In the genomic region with DNA sequence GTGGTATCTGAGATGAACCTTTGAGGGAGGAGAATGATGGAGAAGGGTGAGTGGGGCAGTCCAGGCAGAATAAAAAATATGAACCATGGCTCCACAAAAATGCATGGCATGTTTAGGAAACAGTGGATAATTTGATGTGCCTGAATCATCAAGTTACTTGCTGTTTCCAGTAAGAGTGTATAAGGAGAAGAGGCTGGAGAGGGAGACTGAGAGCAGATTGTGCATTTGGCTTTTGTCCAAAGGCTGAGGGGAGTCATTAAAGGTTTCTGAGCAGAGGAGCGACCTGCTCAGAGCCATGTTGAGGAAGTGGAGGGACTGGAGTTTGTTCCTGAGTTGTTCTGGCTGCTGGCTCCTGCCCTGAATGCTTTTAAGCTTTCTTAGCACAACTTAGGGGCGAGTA, we compare ENCODE assay signal across 18 cellular contexts. TPM values are rescaled to one million over a fixed set of nuclear protein-coding genes. Genes with fewer than 3 reads are reported as not detected.
A peak's percentile ranks its signal among the peaks of the same experiment; 100 is the strongest.
DNase-seq lines count a peak whose midpoint lies in the region; ATAC-seq and TF ChIP-seq lines count a peak whose summit lies in the region.
"Had no signal": no experiment of that assay in that cellular context is flagged by ENCODE, and none has a peak within 500 bp of the region (broad histone marks: within the 10 kb centered on the region; RNA-seq: fewer than 3 reads in every experiment).

No MANE protein-coding gene starts in this region.

- intact Hi-C loops in posterior cingulate gyrus (cut with DNase I) = no loop called here

- peak; percentile 91 for ATAC-seq in SK-N-SH treated with all-trans-retinoic acid at 6 μM for 48 hours
- no peak for ATAC-seq in GM21576 (IDR thresholded peaks at IDR 0.05; ENCODE audit: unreplicated experiment)
- ATAC-seq in GM18870 (IDR thresholded peaks at IDR 0.05; ENCODE audit: unreplicated experiment) = no peak
- ATAC-seq: GM12878; heart right ventricle; lower lobe of right lung; stimulated activated memory B cell treated with anti-CD40 and anti-IgM and Interleukin-4, amounts not matched to agents 10 μg/mL and 1 μg/mL and 100 μg/mL, for 72 hours had no signal

- in situ Hi-C loops in Caki2 (cut with HindIII; ENCODE audit: low pct_unique_long_range_greater_than_20kb, low sequenced_read_pairs) = no loop called here

- peak; percentile 23 for DNase-seq in Caki2 (ENCODE audit: low read depth)
- DNase-seq in M059J (ENCODE audit: low read depth) = peak; percentile 84
- peak; percentile 61 for DNase-seq in hepatic stellate cell (ENCODE audit: low spot score)
- DNase-seq in posterior cingulate gyrus = no peak
- no peak for DNase-seq in NCI-H748 (lab: John Stamatoyannopoulos, UW; ENCODE audit: unreplicated experiment)
- DNase-seq: CD8-positive, alpha-beta memory T cell; cortex of kidney; heart right ventricle; lower lobe of right lung; nucleus accumbens; stimulated activated CD4-positive, alpha-beta T cell treated with anti-CD3 and anti-CD28 coated beads, Interleukin-1b, Interleukin-23, amount 100 ng/mL, for 48 hours; T-helper 2 cell had no signal

TF ChIP-seq in SK-N-SH treated with all-trans-retinoic acid at 6 μM for 48 hours, 23 proteins besides CTCF, POLR2A, EP300 and RAD21:
- no peak for TF ChIP-seq RARB (CRISPR knock-in tag; IDR thresholded peaks at IDR 0.05)
- TF ChIP-seq, protein P1, sequence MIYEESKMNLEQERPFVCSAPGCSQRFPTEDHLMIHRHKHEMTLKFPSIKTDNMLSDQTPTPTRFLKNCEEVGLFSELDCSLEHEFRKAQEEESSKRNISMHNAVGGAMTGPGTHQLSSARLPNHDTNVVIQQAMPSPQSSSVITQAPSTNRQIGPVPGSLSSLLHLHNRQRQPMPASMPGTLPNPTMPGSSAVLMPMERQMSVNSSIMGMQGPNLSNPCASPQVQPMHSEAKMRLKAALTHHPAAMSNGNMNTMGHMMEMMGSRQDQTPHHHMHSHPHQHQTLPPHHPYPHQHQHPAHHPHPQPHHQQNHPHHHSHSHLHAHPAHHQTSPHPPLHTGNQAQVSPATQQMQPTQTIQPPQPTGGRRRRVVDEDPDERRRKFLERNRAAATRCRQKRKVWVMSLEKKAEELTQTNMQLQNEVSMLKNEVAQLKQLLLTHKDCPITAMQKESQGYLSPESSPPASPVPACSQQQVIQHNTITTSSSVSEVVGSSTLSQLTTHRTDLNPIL (CRISPR knock-in tag; IDR thresholded peaks at IDR 0.05; ENCODE audit: low read depth) = no peak
- TF ChIP-seq SNAI2 (CRISPR knock-in tag; IDR thresholded peaks at IDR 0.05) = no peak
- no peak for TF ChIP-seq ZFP30 (CRISPR knock-in tag; IDR thresholded peaks at IDR 0.05)
- TF ChIP-seq TCF4 (CRISPR knock-in tag; IDR thresholded peaks at IDR 0.05; ENCODE audit: borderline replicate concordance) = no peak
- no peak for TF ChIP-seq ZC3H10 (CRISPR knock-in tag; IDR thresholded peaks at IDR 0.05)
- TF ChIP-seq, protein P2, sequence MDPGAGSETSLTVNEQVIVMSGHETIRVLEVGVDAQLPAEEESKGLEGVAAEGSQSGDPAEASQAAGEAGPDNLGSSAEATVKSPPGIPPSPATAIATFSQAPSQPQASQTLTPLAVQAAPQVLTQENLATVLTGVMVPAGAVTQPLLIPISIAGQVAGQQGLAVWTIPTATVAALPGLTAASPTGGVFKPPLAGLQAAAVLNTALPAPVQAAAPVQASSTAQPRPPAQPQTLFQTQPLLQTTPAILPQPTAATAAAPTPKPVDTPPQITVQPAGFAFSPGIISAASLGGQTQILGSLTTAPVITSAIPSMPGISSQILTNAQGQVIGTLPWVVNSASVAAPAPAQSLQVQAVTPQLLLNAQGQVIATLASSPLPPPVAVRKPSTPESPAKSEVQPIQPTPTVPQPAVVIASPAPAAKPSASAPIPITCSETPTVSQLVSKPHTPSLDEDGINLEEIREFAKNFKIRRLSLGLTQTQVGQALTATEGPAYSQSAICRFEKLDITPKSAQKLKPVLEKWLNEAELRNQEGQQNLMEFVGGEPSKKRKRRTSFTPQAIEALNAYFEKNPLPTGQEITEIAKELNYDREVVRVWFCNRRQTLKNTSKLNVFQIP (CRISPR knock-in tag; IDR thresholded peaks at IDR 0.05; ENCODE audit: borderline replicate concordance, low read depth) = no peak
- peak; percentile 53 for TF ChIP-seq ISL1 (CRISPR knock-in tag; IDR thresholded peaks at IDR 0.05)
- TF ChIP-seq CSDC2 (CRISPR knock-in tag; IDR thresholded peaks at IDR 0.05) = no peak

RNA-seq across cellular contexts. Expression of a gene that starts 6.1 kb away (rescaled TPM):
- 14.3 and 17.1 TPM in 2 replicates for total RNA-seq in Caki2 (2014; rRNA removed; shearing (Covaris generic); ENCODE audit: low replicate concordance)
- 1.7 and 4.4 TPM in 2 replicates for total RNA-seq in M059J (2014; rRNA removed; shearing (Covaris generic))
- total RNA-seq: GM12878 had no signal

RNA-seq across cellular contexts. Expression of a gene that starts 45.3 kb away (rescaled TPM):
- 9.0 and 16.5 TPM in 2 replicates for total RNA-seq in Caki2 (2014; rRNA removed; shearing (Covaris generic); ENCODE audit: low replicate concordance)
- 10.6 and 19.4 TPM in 2 replicates for total RNA-seq in M059J (2014; rRNA removed; shearing (Covaris generic))

RNA-seq across cellular contexts. Expression of a gene that starts 52.0 kb away (rescaled TPM):
- total RNA-seq in Caki2 (2014; rRNA removed; shearing (Covaris generic); ENCODE audit: low replicate concordance) = 321 and 355 TPM in 2 replicates
- total RNA-seq in M059J (2014; rRNA removed; shearing (Covaris generic)) = 303 and 313 TPM in 2 replicates

RNA-seq across cellular contexts. Expression of a gene that starts 59.6 kb away (rescaled TPM):
- total RNA-seq in Caki2 (2014; rRNA removed; shearing (Covaris generic); ENCODE audit: low replicate concordance) = 0.20 TPM in 1 of 2 replicates, not detected in the other
- total RNA-seq in M059J (2014; rRNA removed; shearing (Covaris generic)) = 0.02 TPM in 1 of 2 replicates, not detected in the other
- total RNA-seq: CD8-positive, alpha-beta memory T cell; GM12878; heart right ventricle; LHCN-M2; lower lobe of right lung had no signal

Comparison
In these comparisons a context has a peak if more than half of its experiments do, and no peak if none do; other contexts are left out.
1. DNase-seq: peak in Caki2 (single experiment), M059J (single experiment) and hepatic stellate cell (single experiment); none in posterior cingulate gyrus (0 of 10) and NCI-H748 (single experiment).